37 cellular contexts compared by ENCODE assay signal in genomic region chr13:44690376-44690775, GRCh38.
"Had no signal": no experiment of that assay in that cellular context is flagged by ENCODE, and none has a peak within 500 bp of the region (broad histone marks: within the 10 kb centered on the region; RNA-seq: fewer than 3 reads in every experiment).

No MANE protein-coding gene starts in this region.

- H3K27ac ChIP-seq: adrenal gland, body of pancreas, brain microvascular endothelial cell, breast epithelium, cardiac muscle cell had no signal

- H3K4me3 ChIP-seq: adrenal gland, ascending aorta, body of pancreas, breast epithelium, cardiac muscle cell had no signal

- ATAC-seq: activated naive CD4-positive, alpha-beta T cell treated with anti-CD3 and anti-CD28 coated beads, Interleukin-2, amount 50 U/mL, for 72 hours; activated naive CD8-positive, alpha-beta T cell treated with anti-CD3 and anti-CD28 coated beads, Interleukin-2, amount 50 U/mL, for 24 hours; activated T-cell treated with anti-CD3 and anti-CD28 coated beads, Interleukin-2, amount 50 U/mL, for 4 hours; activated T-cell treated with anti-CD3 and anti-CD28 coated beads, Interleukin-2, amount 50 U/mL, for 72 hours; activated T-helper 17 cell treated with anti-CD3 and anti-CD28 coated beads, Interleukin-2, amount 50 U/mL, for 72 hours; body of pancreas had no signal

- H3K9me3 ChIP-seq: adrenal gland, ascending aorta, body of pancreas, breast epithelium had no signal

- H3K36me3 Mint-ChIP-seq: activated naive CD4-positive, alpha-beta T cell treated with anti-CD3 and anti-CD28 coated beads, Interleukin-2, amount 10 ng/mL, durations not matched to agents 7 days and 5 days; activated naive CD8-positive, alpha-beta T cell treated with anti-CD3 and anti-CD28 coated beads for 36 hours; brain had no signal

- H3K4me1 ChIP-seq: adrenal gland, body of pancreas, breast epithelium had no signal

- DNase-seq: activated effector memory CD4-positive, alpha-beta T cell treated with anti-CD3 and anti-CD28 coated beads, Interleukin-2, amount 50 U/mL, for 16 hours; activated effector memory CD4-positive, alpha-beta T cell treated with Interleukin-2 at 50 U/mL for 16 hours; activated gamma-delta T cell; activated gamma-delta T cell treated with Interleukin-2 at 50 U/mL for 16 hours; activated naive CD4-positive, alpha-beta T cell; activated naive CD4-positive, alpha-beta T cell treated with anti-CD3 and anti-CD28 coated beads for 36 hours; activated naive CD4-positive, alpha-beta T cell treated with anti-CD3 and anti-CD28 coated beads, Interleukin-2, amount 10 ng/mL, durations not matched to agents 7 days and 5 days; activated naive CD4-positive, alpha-beta T cell treated with anti-CD3 and anti-CD28 coated beads, Interleukin-2, amount 50 U/mL, for 16 hours; activated naive CD4-positive, alpha-beta T cell treated with Interleukin-2 at 50 U/mL for 16 hours; activated naive CD8-positive, alpha-beta T cell treated with anti-CD3 and anti-CD28 coated beads for 36 hours; activated naive CD8-positive, alpha-beta T cell treated with anti-CD3 and anti-CD28 coated beads, Interleukin-2, amount 10 ng/mL, durations not matched to agents 7 days and 5 days; activated naive CD8-positive, alpha-beta T cell treated with anti-CD3 and anti-CD28 coated beads, Interleukin-2, amount 50 U/mL, for 24 hours; activated T-cell treated with anti-CD3 and anti-CD28 coated beads, Interleukin-2, amount 50 U/mL, for 1 hour; activated T-cell treated with anti-CD3 and anti-CD28 coated beads, Interleukin-2, amount 50 U/mL, for 24 hours; activated T-cell treated with anti-CD3 and anti-CD28 coated beads, Interleukin-2, amount 50 U/mL, for 4 hours; activated T-cell treated with anti-CD3 and anti-CD28 coated beads, Interleukin-2, amount 50 U/mL, for 48 hours; activated T-cell treated with anti-CD3 and anti-CD28 coated beads, Interleukin-2, amount 50 U/mL, for 72 hours; adrenal gland; amniotic stem cell; amygdala; anterior cingulate cortex; aorta; body of pancreas; brain microvascular endothelial cell; central memory CD4-positive, alpha-beta T cell; cerebellar nuclear complex had no signal

- H3K27me3 ChIP-seq: adrenal gland, ascending aorta, body of pancreas, brain microvascular endothelial cell, breast epithelium, cardiac muscle cell had no signal

- H3K36me3 ChIP-seq: adrenal gland, ascending aorta, brain microvascular endothelial cell, breast epithelium, cardiac muscle cell had no signal

- H3K27ac Mint-ChIP-seq: activated naive CD4-positive, alpha-beta T cell treated with anti-CD3 and anti-CD28 coated beads for 36 hours; activated naive CD4-positive, alpha-beta T cell treated with anti-CD3 and anti-CD28 coated beads, Interleukin-2, amount 50 U/mL, for 24 hours; activated naive CD4-positive, alpha-beta T cell treated with anti-CD3 and anti-CD28 coated beads, Interleukin-2, amount 50 U/mL, for 72 hours; activated naive CD8-positive, alpha-beta T cell; activated naive CD8-positive, alpha-beta T cell treated with anti-CD3 and anti-CD28 coated beads for 36 hours; activated naive CD8-positive, alpha-beta T cell treated with anti-CD3 and anti-CD28 coated beads, Interleukin-2, amount 10 ng/mL, durations not matched to agents 7 days and 5 days; activated naive CD8-positive, alpha-beta T cell treated with anti-CD3 and anti-CD28 coated beads, Interleukin-2, amount 50 U/mL, for 24 hours; activated T-cell treated with anti-CD3 and anti-CD28 coated beads, Interleukin-2, amount 50 U/mL, for 24 hours; activated T-cell treated with anti-CD3 and anti-CD28 coated beads, Interleukin-2, amount 50 U/mL, for 72 hours; activated T-helper 1 cell treated with anti-CD3 and anti-CD28 coated beads, Interleukin-12 subunit alpha, Interleukin-12 subunit beta, Interleukin-2, Interleukin-4 antibody, amounts not matched to agents 30 ng/mL and 10 ng/mL and 1 ng/mL, durations not matched to agents 14 hours and 24 hours and 36 hours; activated T-helper 17 cell treated with anti-CD3 and anti-CD28 coated beads, Interleukin-2, amount 50 U/mL, for 72 hours; activated T-helper 2 cell treated with anti-CD3 and anti-CD28 coated beads, Interferon-gamma antibody, Interleukin-2, Interleukin-4, amounts not matched to agents 10 μg/mL and 5 μg/mL and 100 μg/mL, durations not matched to agents 14 hours and 24 hours and 36 hours; brain had no signal

- H3K9me3 Mint-ChIP-seq: activated naive CD4-positive, alpha-beta T cell treated with anti-CD3 and anti-CD28 coated beads, Interleukin-2, amount 50 U/mL, for 24 hours had no signal

- H3K4me3 Mint-ChIP-seq: activated naive CD4-positive, alpha-beta T cell treated with anti-CD3 and anti-CD28 coated beads for 36 hours; activated naive CD4-positive, alpha-beta T cell treated with anti-CD3 and anti-CD28 coated beads, Interleukin-2, amount 10 ng/mL, durations not matched to agents 7 days and 5 days; activated naive CD4-positive, alpha-beta T cell treated with anti-CD3 and anti-CD28 coated beads, Interleukin-2, amount 50 U/mL, for 24 hours; activated naive CD8-positive, alpha-beta T cell; activated naive CD8-positive, alpha-beta T cell treated with anti-CD3 and anti-CD28 coated beads for 36 hours; activated naive CD8-positive, alpha-beta T cell treated with anti-CD3 and anti-CD28 coated beads, Interleukin-2, amount 10 ng/mL, durations not matched to agents 7 days and 5 days; activated naive CD8-positive, alpha-beta T cell treated with anti-CD3 and anti-CD28 coated beads, Interleukin-2, amount 50 U/mL, for 24 hours; activated T-cell treated with anti-CD3 and anti-CD28 coated beads, Interleukin-2, amount 50 U/mL, for 24 hours; activated T-cell treated with anti-CD3 and anti-CD28 coated beads, Interleukin-2, amount 50 U/mL, for 4 hours; activated T-cell treated with anti-CD3 and anti-CD28 coated beads, Interleukin-2, amount 50 U/mL, for 72 hours; activated T-helper 1 cell treated with anti-CD3 and anti-CD28 coated beads, Interleukin-12 subunit alpha, Interleukin-12 subunit beta, Interleukin-2, Interleukin-4 antibody, amounts not matched to agents 30 ng/mL and 10 ng/mL and 1 ng/mL, durations not matched to agents 14 hours and 24 hours and 36 hours; activated T-helper 17 cell treated with anti-CD3 and anti-CD28 coated beads, Interleukin-2, amount 50 U/mL, for 72 hours; brain; central memory CD8-positive, alpha-beta T cell had no signal
